In genomic region chr11:27467181-27467913, GRCh38 we compare ENCODE assay signal across 22 cellular contexts. TPM values are rescaled to one million over a fixed set of nuclear protein-coding genes. Genes with fewer than 3 reads are reported as not detected.
DNase-seq lines count a peak whose midpoint lies in the region; ATAC-seq, FAIRE-seq and TF ChIP-seq lines count a peak whose summit lies in the region.
"Had no signal": no experiment of that assay in that cellular context is flagged by ENCODE, and none has a peak within 500 bp of the region (broad histone marks: within the 10 kb centered on the region; RNA-seq: fewer than 3 reads in every experiment).

No MANE protein-coding gene starts in this region.

- no peaks in the 10 kb centered on the region for H3K36me3 ChIP-seq in astrocyte (ENCODE audit: insufficient read depth, low read length)
- H3K36me3 ChIP-seq: HAP-1, ovary had no signal

- H3K36me3 Mint-ChIP-seq in astrocyte (ENCODE audit: low read depth, unreplicated experiment): peaks cover 2% of the 10 kb centered on the region
- no peaks in the 10 kb centered on the region for H3K36me3 Mint-ChIP-seq in osteocyte (ENCODE audit: unreplicated experiment)
- H3K36me3 Mint-ChIP-seq: immature natural killer cell; stimulated activated memory B cell treated with anti-CD40 and anti-IgM and Interleukin-4, amounts not matched to agents 10 μg/mL and 1 μg/mL and 100 μg/mL, for 72 hours had no signal

- H3K4me3 Mint-ChIP-seq in astrocyte (ENCODE audit: unreplicated experiment) (no peak overlapping the region), osteocyte (ENCODE audit: unreplicated experiment) (no peak overlapping the region)
- H3K4me3 Mint-ChIP-seq: activated CD4-positive, alpha-beta T cell treated with anti-CD3 and anti-CD28 coated beads, Interleukin-2, amount 10 ng/mL, durations not matched to agents 7 days and 5 days; activated naive CD8-positive, alpha-beta T cell treated with anti-CD3 and anti-CD28 coated beads, Interleukin-2, amount 50 U/mL, for 24 hours; immature natural killer cell; stimulated activated memory B cell treated with anti-CD40 and anti-IgM and Interleukin-4, amounts not matched to agents 10 μg/mL and 1 μg/mL and 100 μg/mL, for 72 hours; T-helper 2 cell treated with Interferon-gamma antibody and Interleukin-4, amounts not matched to agents 5 μg/mL and 100 μg/mL, for 36 hours had no signal

- H3K27ac Mint-ChIP-seq in astrocyte (ENCODE audit: unreplicated experiment) (peak overlapping the region; percentile 83), osteocyte (ENCODE audit: unreplicated experiment) (peak overlapping the region; percentile 90)
- H3K27ac Mint-ChIP-seq: activated CD4-positive, alpha-beta T cell treated with anti-CD3 and anti-CD28 coated beads, Interleukin-2, amount 10 ng/mL, durations not matched to agents 7 days and 5 days; activated naive CD8-positive, alpha-beta T cell treated with anti-CD3 and anti-CD28 coated beads, Interleukin-2, amount 50 U/mL, for 24 hours; immature natural killer cell; stimulated activated memory B cell treated with anti-CD40 and anti-IgM and Interleukin-4, amounts not matched to agents 10 μg/mL and 1 μg/mL and 100 μg/mL, for 72 hours; T-helper 2 cell treated with Interferon-gamma antibody and Interleukin-4, amounts not matched to agents 5 μg/mL and 100 μg/mL, for 36 hours had no signal

- H3K27me3 Mint-ChIP-seq in astrocyte (ENCODE audit: low read depth, unreplicated experiment) (no peaks in the 10 kb centered on the region), osteocyte (ENCODE audit: unreplicated experiment) (no peaks in the 10 kb centered on the region)

- ATAC-seq in HG03354 (IDR thresholded peaks at IDR 0.05; ENCODE audit: poor library complexity, severe bottlenecking, unreplicated experiment) (no peak), GM19397 (IDR thresholded peaks at IDR 0.05; ENCODE audit: unreplicated experiment) (no peak)
- ATAC-seq: activated naive CD8-positive, alpha-beta T cell treated with anti-CD3 and anti-CD28 coated beads, Interleukin-2, amount 50 U/mL, for 24 hours; stimulated activated memory B cell treated with anti-CD40 and anti-IgM and Interleukin-4, amounts not matched to agents 10 μg/mL and 1 μg/mL and 100 μg/mL, for 72 hours had no signal

- peak overlapping the region; percentile 95 for H3K4me2 ChIP-seq in astrocyte (ENCODE audit: low read length)

- TF ChIP-seq CTCF in astrocyte (IDR thresholded peaks at IDR 0.05; ENCODE audit: insufficient read depth, low read depth, low read length) (no peak), osteocyte (IDR thresholded peaks at IDR 0.05) (no peak)

- peak overlapping the region; percentile 19 for H3K27ac ChIP-seq in astrocyte (ENCODE audit: low read depth, low read length)
- H3K27ac ChIP-seq: ovary, SJSA1 had no signal

- H3K9me3 ChIP-seq in astrocyte (ENCODE audit: insufficient read depth, low read depth, low read length): no peaks in the 10 kb centered on the region
- H3K9me3 ChIP-seq: HAP-1, ovary had no signal

- DNase-seq in ACHN (peak; percentile 57), astrocyte (ENCODE audit: low read depth) (no peak), osteocyte (ENCODE audit: extremely low spot score, unreplicated experiment) (no peak), posterior cingulate gyrus (no peak)
- no peak for DNase-seq in stimulated activated CD4-positive, alpha-beta T cell treated with anti-CD3 and anti-CD28 coated beads, Interleukin-2, amount 100 ng/mL, for 48 hours
- DNase-seq: activated CD4-positive, alpha-beta T cell treated with anti-CD3 and anti-CD28 coated beads, Interleukin-2, amount 10 ng/mL, durations not matched to agents 7 days and 5 days; activated naive CD8-positive, alpha-beta T cell treated with anti-CD3 and anti-CD28 coated beads, Interleukin-2, amount 50 U/mL, for 24 hours; activated T-cell treated with anti-CD3 and anti-CD28 coated beads, Interleukin-2, amount 50 U/mL, for 48 hours; central memory CD4-positive, alpha-beta T cell; immature natural killer cell; NCI-H187; NCI-H446; ovary had no signal

- H3K4me3 ChIP-seq in astrocyte (ENCODE audit: insufficient read depth, low read depth, low read length): no peak overlapping the region
- H3K4me3 ChIP-seq: ovary, SJSA1 had no signal

- intact Hi-C loops in posterior cingulate gyrus (cut with DNase I): no loop called here

- no peak overlapping the region for H2AFZ ChIP-seq in astrocyte (ENCODE audit: low read depth, low read length)

- peaks cover 90% of the 10 kb centered on the region for H3K79me2 ChIP-seq in astrocyte (ENCODE audit: insufficient read depth, low read length)

- H3K4me1 Mint-ChIP-seq in astrocyte (ENCODE audit: low read depth, unreplicated experiment) (peaks cover 50% of the 10 kb centered on the region), osteocyte (ENCODE audit: unreplicated experiment) (peaks cover 78% of the 10 kb centered on the region)

- peaks cover 46% of the 10 kb centered on the region for H3K4me1 ChIP-seq in astrocyte (ENCODE audit: insufficient read depth, low read length)

- no peaks in the 10 kb centered on the region for H3K9me3 Mint-ChIP-seq in astrocyte (ENCODE audit: unreplicated experiment)
- H3K9me3 Mint-ChIP-seq in osteocyte (ENCODE audit: unreplicated experiment): no peaks in the 10 kb centered on the region
- H3K9me3 Mint-ChIP-seq: activated CD4-positive, alpha-beta T cell treated with anti-CD3 and anti-CD28 coated beads, Interleukin-2, amount 10 ng/mL, durations not matched to agents 7 days and 5 days; activated naive CD8-positive, alpha-beta T cell treated with anti-CD3 and anti-CD28 coated beads, Interleukin-2, amount 50 U/mL, for 24 hours; immature natural killer cell; stimulated activated memory B cell treated with anti-CD40 and anti-IgM and Interleukin-4, amounts not matched to agents 10 μg/mL and 1 μg/mL and 100 μg/mL, for 72 hours; T-helper 2 cell treated with Interferon-gamma antibody and Interleukin-4, amounts not matched to agents 5 μg/mL and 100 μg/mL, for 36 hours had no signal

- H4K20me1 ChIP-seq in astrocyte (ENCODE audit: insufficient read depth, low read length): peaks cover 40% of the 10 kb centered on the region

- H3K27me3 ChIP-seq in astrocyte (ENCODE audit: insufficient read depth, low read length): no peaks in the 10 kb centered on the region
- H3K27me3 ChIP-seq: ovary, SJSA1 had no signal

- in situ Hi-C loops in ACHN (cut with HindIII; ENCODE audit: low pct_ligation_motif_present, low pct_unique_long_range_greater_than_20kb, low sequenced_read_pairs): no loop called here

- FAIRE-seq in astrocyte (lab: Jason Lieb, UNC) (no peak), islet of Langerhans (lab: Jason Lieb, UNC) (peak; percentile 64)
- FAIRE-seq: A204.1, HTR-8/SVneo had no signal

- H3K9ac ChIP-seq in astrocyte (ENCODE audit: low read length): no peak overlapping the region

RNA-seq across cellular contexts. Expression of gene LGR4, which starts 5.2 kb away (rescaled TPM):
- total RNA-seq in astrocyte: 50.0 and 54.6 TPM in 2 replicates
- 59.5 and 61.9 TPM in 2 replicates for total RNA-seq in osteocyte

RNA-seq across cellular contexts. Expression of gene LIN7C, which starts 39.2 kb away (rescaled TPM):
- total RNA-seq in astrocyte (34.7 and 38.7 TPM in 2 replicates), osteocyte (20.3 and 21.8 TPM in 2 replicates)
